In the genomic region with DNA sequence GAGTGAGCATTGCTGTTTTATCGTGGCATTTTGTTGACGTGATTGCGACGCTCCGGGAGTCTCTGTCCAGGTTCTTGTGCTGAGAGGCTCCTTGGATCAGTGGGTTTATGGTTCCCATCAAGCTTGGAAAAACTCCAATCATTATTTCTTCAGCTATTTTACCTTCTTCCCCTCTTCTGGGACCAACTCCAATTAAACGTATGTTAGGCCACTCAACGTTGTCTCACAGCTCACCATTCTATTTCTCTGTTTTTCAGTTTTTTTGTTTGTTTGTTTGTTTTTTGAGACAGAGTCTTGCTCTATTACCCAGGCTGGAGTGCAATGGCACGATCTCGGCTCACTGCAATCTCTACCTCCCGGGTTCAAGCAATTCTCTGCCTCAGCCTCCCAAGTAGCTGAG, we compare ENCODE assay signal across 1 cellular context.
TF ChIP-seq lines count a peak whose summit lies in the region.

No MANE protein-coding gene starts in this region.

TF ChIP-seq in GM12878, 131 proteins besides CTCF, POLR2A, EP300 and RAD21:
- no peak for TF ChIP-seq HDGF (IDR thresholded peaks at IDR 0.05)
- TF ChIP-seq IKZF2 (IDR thresholded peaks at IDR 0.05) = no peak
- no peak for TF ChIP-seq JUND (IDR thresholded peaks at IDR 0.05; ENCODE audit: low read depth, low read length)
- peak; percentile 62; the same call in 1 of the 2 replicates for TF ChIP-seq MLLT1 (IDR thresholded peaks at IDR 0.05)
- no peak for TF ChIP-seq E2F8 (IDR thresholded peaks at IDR 0.05; ENCODE audit: low read depth, partially characterized antibody)
- TF ChIP-seq YY1 (IDR thresholded peaks at IDR 0.05; ENCODE audit: low read depth, low read length) = no peak
- no peak for TF ChIP-seq MTA3 (IDR thresholded peaks at IDR 0.05; ENCODE audit: borderline replicate concordance, low read length)
- TF ChIP-seq CREM (IDR thresholded peaks at IDR 0.05; ENCODE audit: low read depth) = no peak
